23 cellular contexts compared by ENCODE assay signal in genomic region chr16:16175296-16175695, GRCh38. TPM values are rescaled to one million over a fixed set of nuclear protein-coding genes. Genes with fewer than 3 reads are reported as not detected.
"Had no signal": no experiment of that assay in that cellular context is flagged by ENCODE, and none has a peak within 500 bp of the region (broad histone marks: within the 10 kb centered on the region; RNA-seq: fewer than 3 reads in every experiment).

No MANE protein-coding gene starts in this region.

- H3K9me3 Mint-ChIP-seq: central memory CD8-positive, alpha-beta T cell had no signal

- H3K27me3 Mint-ChIP-seq: activated CD8-positive, alpha-beta T cell treated with anti-CD3 and anti-CD28 coated beads for 36 hours; activated naive CD8-positive, alpha-beta T cell had no signal

- H3K27ac ChIP-seq: body of pancreas, neutrophil, parathyroid adenoma, suprapubic skin, upper lobe of left lung had no signal

- H3K4me1 ChIP-seq: body of pancreas, parathyroid adenoma, suprapubic skin, upper lobe of left lung had no signal

- H3K4me1 Mint-ChIP-seq: activated B cell treated with CpG ODN at 0.5 μM for 24 hours; central memory CD8-positive, alpha-beta T cell; naive thymus-derived CD8-positive, alpha-beta T cell had no signal

- ATAC-seq: activated CD8-positive, alpha-beta T cell treated with anti-CD3 and anti-CD28 coated beads for 36 hours; activated T-cell treated with anti-CD3 and anti-CD28 coated beads, Interleukin-2, amount 50 U/mL, for 72 hours; body of pancreas; mucosa of descending colon; naive thymus-derived CD8-positive, alpha-beta T cell; stimulated activated naive CD8-positive, alpha-beta T cell treated with anti-CD3 and anti-CD28 coated beads, Interleukin-15, Interleukin-2, amounts not matched to agents 100 U/mL and 50 U/mL, for 24 hours had no signal

- H3K27ac Mint-ChIP-seq: activated B cell treated with CpG ODN at 0.5 μM for 24 hours; activated CD8-positive, alpha-beta T cell treated with anti-CD3 and anti-CD28 coated beads for 36 hours; activated naive CD8-positive, alpha-beta T cell; activated T-cell treated with anti-CD3 and anti-CD28 coated beads, Interleukin-2, amount 50 U/mL, for 72 hours; naive thymus-derived CD8-positive, alpha-beta T cell had no signal

- H3K9me3 ChIP-seq: body of pancreas, neutrophil, suprapubic skin, upper lobe of left lung had no signal

- H3K36me3 ChIP-seq: suprapubic skin had no signal

- H3K36me3 Mint-ChIP-seq: activated naive CD8-positive, alpha-beta T cell had no signal

- H3K9ac ChIP-seq: parathyroid adenoma had no signal

- H3K4me3 Mint-ChIP-seq: activated B cell treated with CpG ODN at 0.5 μM for 24 hours; activated CD8-positive, alpha-beta T cell treated with anti-CD3 and anti-CD28 coated beads for 36 hours; activated naive CD8-positive, alpha-beta T cell; activated T-cell treated with anti-CD3 and anti-CD28 coated beads, Interleukin-2, amount 50 U/mL, for 72 hours; central memory CD8-positive, alpha-beta T cell; naive thymus-derived CD8-positive, alpha-beta T cell had no signal

- DNase-seq: activated B cell treated with CpG ODN at 0.5 μM for 24 hours; activated CD4-positive, alpha-beta T cell treated with anti-CD3 and anti-CD28 coated beads for 48 hours; activated CD8-positive, alpha-beta T cell treated with anti-CD3 and anti-CD28 coated beads for 36 hours; activated gamma-delta T cell; activated T-cell treated with anti-CD3 and anti-CD28 coated beads, Interleukin-2, amount 50 U/mL, for 72 hours; body of pancreas; cortex of kidney; effector CD8-positive, alpha-beta T cell; foreskin fibroblast; mucosa of descending colon; naive thymus-derived CD8-positive, alpha-beta T cell; stimulated activated CD4-positive, alpha-beta T cell treated with anti-CD3 and anti-CD28 coated beads, Interleukin-4, amount 100 ng/mL, for 4 hours; stimulated activated CD8-positive, alpha-beta memory T cell treated with anti-CD3 and anti-CD28 coated beads, Interleukin-4, amount 100 ng/mL, for 48 hours; stimulated activated naive CD8-positive, alpha-beta T cell treated with anti-CD3 and anti-CD28 coated beads, Interleukin-15, Interleukin-2, amounts not matched to agents 100 U/mL and 50 U/mL, for 24 hours; SW 1271; upper lobe of left lung had no signal

- H3K27me3 ChIP-seq: body of pancreas, neutrophil, suprapubic skin, upper lobe of left lung had no signal

- H3K4me3 ChIP-seq: body of pancreas, mucosa of descending colon, smooth muscle cell, suprapubic skin, upper lobe of left lung had no signal

RNA-seq across cellular contexts. Expression of gene ABCC6, which starts 48.0 kb away (rescaled TPM):
- total RNA-seq: activated B cell treated with CpG ODN at 0.5 μM for 24 hours; activated CD8-positive, alpha-beta T cell treated with anti-CD3 and anti-CD28 coated beads for 36 hours; activated T-cell treated with anti-CD3 and anti-CD28 coated beads, Interleukin-2, amount 50 U/mL, for 72 hours; naive thymus-derived CD8-positive, alpha-beta T cell; T-helper 2 cell treated with Interferon-gamma antibody and Interleukin-4, amounts not matched to agents 100 ng/mL and 5 ng/mL, for 36 hours had no signal
